28 cellular contexts compared by ENCODE assay signal in the genomic region with DNA sequence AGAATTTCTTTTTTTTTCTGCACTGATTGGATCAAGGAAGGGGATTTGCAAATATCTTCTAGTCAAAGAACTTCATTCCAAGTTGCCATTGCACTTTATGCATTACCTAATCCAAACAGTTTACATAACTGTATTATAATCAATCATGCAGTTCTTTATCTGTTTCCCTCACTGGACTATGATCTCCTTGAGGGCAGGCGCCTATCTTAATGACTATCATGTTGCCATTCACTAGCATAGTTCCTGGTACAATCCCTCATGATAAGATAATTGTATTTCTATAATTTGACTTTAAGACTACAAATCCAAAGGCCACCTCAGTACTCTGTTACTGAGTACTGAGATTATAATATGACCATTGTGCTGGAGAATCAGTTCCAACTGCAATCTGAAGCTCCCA.
"Had no signal": no experiment of that assay in that cellular context is flagged by ENCODE, and none has a peak within 500 bp of the region (broad histone marks: within the 10 kb centered on the region; RNA-seq: fewer than 3 reads in every experiment).

No MANE protein-coding gene starts in this region.

- H3K4me3 ChIP-seq: colonic mucosa, coronary artery, dorsolateral prefrontal cortex, esophagus muscularis mucosa, esophagus squamous epithelium, gastrocnemius medialis, gastroesophageal sphincter, heart left ventricle, heart right ventricle had no signal

- H3K27ac ChIP-seq: colonic mucosa, coronary artery, epithelial cell of prostate, esophagus muscularis mucosa, esophagus squamous epithelium, foreskin keratinocyte, gastrocnemius medialis, gastroesophageal sphincter, heart left ventricle, heart right ventricle had no signal

- H3K36me3 ChIP-seq: colonic mucosa, esophagus muscularis mucosa, esophagus squamous epithelium, gastrocnemius medialis, gastroesophageal sphincter, heart left ventricle, heart right ventricle had no signal

- ATAC-seq: effector memory CD8-positive, alpha-beta T cell; esophagus mucosa; foreskin keratinocyte; gastrocnemius medialis; gastroesophageal sphincter; heart left ventricle; heart right ventricle had no signal

- DNase-seq: colonic mucosa; cortex of kidney; dermis blood vessel endothelial cell; dorsolateral prefrontal cortex; effector CD4-positive, alpha-beta T cell; effector CD8-positive, alpha-beta T cell; effector memory CD4-positive, alpha-beta T cell; effector memory CD8-positive, alpha-beta T cell; endodermal cell; erythroblast; esophagus squamous epithelium; foreskin fibroblast; foreskin keratinocyte; foreskin melanocyte; gastrocnemius medialis; glutamatergic neuron; head of caudate nucleus; heart left ventricle; heart right ventricle had no signal

- FAIRE-seq: colon, endometrium, endothelial cell of umbilical vein, frontal cortex had no signal

- H3K9me3 ChIP-seq: colonic mucosa, esophagus muscularis mucosa, esophagus squamous epithelium, gastrocnemius medialis, gastroesophageal sphincter, heart left ventricle, heart right ventricle had no signal

- H3K4me1 ChIP-seq: colonic mucosa, esophagus muscularis mucosa, esophagus squamous epithelium, gastrocnemius medialis, gastroesophageal sphincter, heart left ventricle, heart right ventricle had no signal

- H3K27me3 ChIP-seq: colonic mucosa, dorsolateral prefrontal cortex, esophagus muscularis mucosa, esophagus squamous epithelium, foreskin keratinocyte, gastrocnemius medialis, gastroesophageal sphincter, heart left ventricle, heart right ventricle had no signal
